In the genomic region with DNA sequence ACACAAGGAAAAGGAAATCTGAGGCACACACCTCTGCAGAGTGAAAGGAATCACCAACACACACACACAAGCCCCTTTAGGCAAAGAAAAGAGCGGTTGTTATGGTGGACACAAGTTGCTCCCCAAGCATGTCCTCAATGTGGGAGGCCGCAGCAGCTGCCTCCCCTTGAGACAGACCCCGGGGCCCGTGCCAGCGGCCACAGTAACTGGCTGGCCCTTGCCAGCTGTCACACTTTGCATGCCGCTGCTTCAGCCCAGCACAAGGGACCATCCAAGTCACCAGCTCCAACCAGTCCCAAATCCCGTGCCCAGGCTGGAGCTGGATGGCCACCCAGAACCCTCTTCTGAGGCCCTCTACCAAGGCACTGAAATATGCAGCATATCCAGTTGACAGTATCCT, we compare ENCODE assay signal across 1 cellular context.
TF ChIP-seq lines count a peak whose summit lies in the region.

No MANE protein-coding gene starts in this region.

TF ChIP-seq in H1, 55 proteins besides CTCF, POLR2A, EP300 and RAD21:
- TF ChIP-seq BRCA1 (IDR thresholded peaks at IDR 0.05; ENCODE audit: low read depth, low read length) (no peak), CBX8 (IDR thresholded peaks at IDR 0.05; ENCODE audit: borderline replicate concordance, low read depth, low read length) (no peak), CTBP2 (IDR thresholded peaks at IDR 0.05; ENCODE audit: borderline replicate concordance, insufficient read depth, insufficient read length, low read length) (no peak), CBX5 (IDR thresholded peaks at IDR 0.05; ENCODE audit: low read depth, low read length) (no peak), KDM4A (IDR thresholded peaks at IDR 0.05; ENCODE audit: low read depth, low read length, severe bottlenecking) (no peak), HDAC2 (IDR thresholded peaks at IDR 0.05; ENCODE audit: borderline replicate concordance in 1 of 2, low read depth in 2 of 2, low read length in 2 of 2) (no peak), SUZ12 (IDR thresholded peaks at IDR 0.05; ENCODE audit: low read length) (no peak), YY1 (IDR thresholded peaks at IDR 0.05; ENCODE audit: low read depth, low read length) (no peak), TBP (IDR thresholded peaks at IDR 0.05; ENCODE audit: low read depth, low read length) (no peak), POLR2AphosphoS5 (IDR thresholded peaks at IDR 0.05; ENCODE audit: low read depth, low read length) (no peak), HDAC6 (IDR thresholded peaks at IDR 0.05; ENCODE audit: low read depth, low read length) (no peak), JUND (IDR thresholded peaks at IDR 0.05; ENCODE audit: low read length) (no peak), ZNF274 (IDR thresholded peaks at IDR 0.05; ENCODE audit: borderline replicate concordance, extremely low read depth, low read length) (no peak)
- TF ChIP-seq, protein P1, sequence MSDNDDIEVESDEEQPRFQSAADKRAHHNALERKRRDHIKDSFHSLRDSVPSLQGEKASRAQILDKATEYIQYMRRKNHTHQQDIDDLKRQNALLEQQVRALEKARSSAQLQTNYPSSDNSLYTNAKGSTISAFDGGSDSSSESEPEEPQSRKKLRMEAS (IDR thresholded peaks at IDR 0.05): no peak
- TF ChIP-seq, protein P2, sequence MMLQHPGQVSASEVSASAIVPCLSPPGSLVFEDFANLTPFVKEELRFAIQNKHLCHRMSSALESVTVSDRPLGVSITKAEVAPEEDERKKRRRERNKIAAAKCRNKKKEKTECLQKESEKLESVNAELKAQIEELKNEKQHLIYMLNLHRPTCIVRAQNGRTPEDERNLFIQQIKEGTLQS (IDR thresholded peaks at IDR 0.05; ENCODE audit: insufficient read depth, low read depth, low read length): no peak
- TF ChIP-seq, protein P3, sequence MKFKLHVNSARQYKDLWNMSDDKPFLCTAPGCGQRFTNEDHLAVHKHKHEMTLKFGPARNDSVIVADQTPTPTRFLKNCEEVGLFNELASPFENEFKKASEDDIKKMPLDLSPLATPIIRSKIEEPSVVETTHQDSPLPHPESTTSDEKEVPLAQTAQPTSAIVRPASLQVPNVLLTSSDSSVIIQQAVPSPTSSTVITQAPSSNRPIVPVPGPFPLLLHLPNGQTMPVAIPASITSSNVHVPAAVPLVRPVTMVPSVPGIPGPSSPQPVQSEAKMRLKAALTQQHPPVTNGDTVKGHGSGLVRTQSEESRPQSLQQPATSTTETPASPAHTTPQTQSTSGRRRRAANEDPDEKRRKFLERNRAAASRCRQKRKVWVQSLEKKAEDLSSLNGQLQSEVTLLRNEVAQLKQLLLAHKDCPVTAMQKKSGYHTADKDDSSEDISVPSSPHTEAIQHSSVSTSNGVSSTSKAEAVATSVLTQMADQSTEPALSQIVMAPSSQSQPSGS (IDR thresholded peaks at IDR 0.05; ENCODE audit: low read length): no peak
